Comparison of ENCODE assay signal across 14 cellular contexts in genomic region chr2:224287533-224287932, GRCh38.
DNase-seq lines count a peak whose midpoint lies in the region; ATAC-seq and TF ChIP-seq lines count a peak whose summit lies in the region.
"Had no signal": no experiment of that assay in that cellular context is flagged by ENCODE, and none has a peak within 500 bp of the region (broad histone marks: within the 10 kb centered on the region; RNA-seq: fewer than 3 reads in every experiment).

No MANE protein-coding gene starts in this region.

- peak overlapping the region; percentile 30 for H3K27ac Mint-ChIP-seq in activated naive CD4-positive, alpha-beta T cell treated with anti-CD3 and anti-CD28 coated beads, Interleukin-2, amount 50 U/mL, for 24 hours
- H3K27ac Mint-ChIP-seq: CD4-positive, alpha-beta memory T cell; GM23338 had no signal

- H3K36me3 ChIP-seq in WERI-Rb-1: no peaks in the 10 kb centered on the region
- H3K36me3 ChIP-seq: BE2C had no signal

- no peaks in the 10 kb centered on the region for H3K36me3 Mint-ChIP-seq in activated naive CD4-positive, alpha-beta T cell treated with anti-CD3 and anti-CD28 coated beads, Interleukin-2, amount 50 U/mL, for 24 hours
- H3K36me3 Mint-ChIP-seq: CD4-positive, alpha-beta memory T cell had no signal

- H3K9me3 Mint-ChIP-seq in activated naive CD4-positive, alpha-beta T cell treated with anti-CD3 and anti-CD28 coated beads, Interleukin-2, amount 50 U/mL, for 24 hours: no peaks in the 10 kb centered on the region
- H3K9me3 Mint-ChIP-seq: CD4-positive, alpha-beta memory T cell; GM23338 had no signal

- no peak overlapping the region for H3K4me3 Mint-ChIP-seq in activated naive CD4-positive, alpha-beta T cell treated with anti-CD3 and anti-CD28 coated beads, Interleukin-2, amount 50 U/mL, for 24 hours
- H3K4me3 Mint-ChIP-seq: CD4-positive, alpha-beta memory T cell; GM23338 had no signal

- DNase-seq in activated naive CD4-positive, alpha-beta T cell treated with Interleukin-2 at 50 U/mL for 16 hours: no peak
- peak; percentile 70 for DNase-seq in NCI-H524 treated with DMSO at 0.1 percent for 48 hours (lab: John Stamatoyannopoulos, UW)
- peak; percentile 52 for DNase-seq in WERI-Rb-1
- DNase-seq in germinal center (ENCODE audit: low spot score): no peak
- no peak for DNase-seq in NCI-H1436 (lab: John Stamatoyannopoulos, UW)
- DNase-seq: BE2C; CD4-positive, alpha-beta memory T cell; DND-41; GDM1; H7 had no signal

- peaks cover 28% of the 10 kb centered on the region for H3K27me3 Mint-ChIP-seq in activated naive CD4-positive, alpha-beta T cell treated with anti-CD3 and anti-CD28 coated beads, Interleukin-2, amount 50 U/mL, for 24 hours

- H3K27me3 ChIP-seq in WERI-Rb-1 (ENCODE audit: insufficient read depth, low read depth, severe bottlenecking): no peaks in the 10 kb centered on the region

- H3K4me1 Mint-ChIP-seq in activated naive CD4-positive, alpha-beta T cell treated with anti-CD3 and anti-CD28 coated beads, Interleukin-2, amount 50 U/mL, for 24 hours: no peaks in the 10 kb centered on the region
- H3K4me1 Mint-ChIP-seq: CD4-positive, alpha-beta memory T cell; GM23338 had no signal

- TF ChIP-seq CTCF in WERI-Rb-1 (IDR thresholded peaks at IDR 0.05; ENCODE audit: low read depth, low read length): no peak

- no peak for ATAC-seq in HG02973 (IDR thresholded peaks at IDR 0.05; ENCODE audit: unreplicated experiment)
- ATAC-seq: GM23338 had no signal

- H3K27ac ChIP-seq in WERI-Rb-1: peak overlapping the region; percentile 11; the same call in 1 of the 2 replicates
- H3K27ac ChIP-seq: C4-2B had no signal

- no peak overlapping the region for H3K4me3 ChIP-seq in WERI-Rb-1 (ENCODE audit: low read depth, low read length)
- H3K4me3 ChIP-seq: GM23338 had no signal

- H3K9me3 ChIP-seq in WERI-Rb-1 (ENCODE audit: severe bottlenecking): no peaks in the 10 kb centered on the region
- H3K9me3 ChIP-seq: BE2C had no signal

Comparison
In these comparisons a context has a peak if more than half of its experiments do, and no peak if none do; other contexts are left out.
1. DNase-seq: peak in NCI-H524 treated with DMSO at 0.1 percent for 48 hours (single experiment) and WERI-Rb-1 (single experiment); none in activated naive CD4-positive, alpha-beta T cell treated with Interleukin-2 at 50 U/mL for 16 hours (single experiment), germinal center (single experiment) and NCI-H1436 (single experiment).